22 cellular contexts compared by ENCODE assay signal in the genomic region with DNA sequence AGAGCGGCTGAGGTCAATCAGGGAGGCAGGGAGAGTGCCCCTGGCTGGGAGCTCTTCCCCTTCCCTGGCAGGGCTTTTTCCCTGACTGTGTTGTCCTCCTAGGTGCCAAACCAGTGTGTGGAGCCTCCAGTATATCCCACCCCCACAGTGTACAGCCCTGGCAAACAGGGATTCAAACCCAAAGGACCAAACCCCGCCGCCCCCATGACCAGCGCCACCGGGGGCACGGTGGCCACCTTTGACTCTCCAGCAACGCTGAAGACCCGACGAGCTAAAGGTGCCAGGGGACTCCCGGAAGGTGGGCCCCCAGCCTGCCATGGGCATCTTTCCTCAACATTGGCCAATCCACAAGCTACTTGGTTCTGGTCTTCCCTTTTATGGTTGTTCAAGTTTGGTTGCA. TPM values are rescaled to one million over a fixed set of nuclear protein-coding genes. Genes with fewer than 3 reads are reported as not detected.
DNase-seq lines count a peak whose midpoint lies in the region; ATAC-seq lines count a peak whose summit lies in the region.
"Had no signal": no experiment of that assay in that cellular context is flagged by ENCODE, and none has a peak within 500 bp of the region (broad histone marks: within the 10 kb centered on the region; RNA-seq: fewer than 3 reads in every experiment).

No MANE protein-coding gene starts in this region.

- H3K4me3 Mint-ChIP-seq in T-helper 1 cell treated with Interleukin-12 subunit alpha and Interleukin-12 subunit beta and Interleukin-4 antibody, amounts not matched to agents 30 μg/mL and 1 μg/mL, for 36 hours: no peak overlapping the region
- H3K4me3 Mint-ChIP-seq in activated T-cell treated with anti-CD3 and anti-CD28 coated beads, Interleukin-2, amount 50 U/mL, for 72 hours: no peak overlapping the region
- H3K4me3 Mint-ChIP-seq: CD14-positive monocyte; CD4-positive, alpha-beta memory T cell; CD8-positive, alpha-beta memory T cell had no signal

- peaks cover 27% of the 10 kb centered on the region for H3K36me3 ChIP-seq in NT2/D1 (ENCODE audit: insufficient read depth, insufficient read length, low read length)
- H3K36me3 ChIP-seq: BE2C had no signal

- no peak overlapping the region for H3K4me3 ChIP-seq in NT2/D1 (ENCODE audit: insufficient read length, low read depth)
- H3K4me3 ChIP-seq: A549, BLaER1 had no signal

- H3K4me1 Mint-ChIP-seq in T-helper 1 cell treated with Interleukin-12 subunit alpha and Interleukin-12 subunit beta and Interleukin-4 antibody, amounts not matched to agents 30 μg/mL and 1 μg/mL, for 36 hours (ENCODE audit: low read depth): no peaks in the 10 kb centered on the region
- H3K4me1 Mint-ChIP-seq in activated T-cell treated with anti-CD3 and anti-CD28 coated beads, Interleukin-2, amount 50 U/mL, for 72 hours (ENCODE audit: low read depth): no peaks in the 10 kb centered on the region
- H3K4me1 Mint-ChIP-seq: CD4-positive, alpha-beta memory T cell had no signal

- no peaks in the 10 kb centered on the region for H3K4me1 ChIP-seq in NT2/D1 (ENCODE audit: insufficient read depth, insufficient read length)
- H3K4me1 ChIP-seq: A549, BE2C had no signal

- H3K27ac Mint-ChIP-seq in T-helper 1 cell treated with Interleukin-12 subunit alpha and Interleukin-12 subunit beta and Interleukin-4 antibody, amounts not matched to agents 30 μg/mL and 1 μg/mL, for 36 hours: peak overlapping the region; percentile 31
- H3K27ac Mint-ChIP-seq in activated T-cell treated with anti-CD3 and anti-CD28 coated beads, Interleukin-2, amount 50 U/mL, for 72 hours: no peak overlapping the region
- H3K27ac Mint-ChIP-seq: CD4-positive, alpha-beta memory T cell had no signal

- H3K9me3 Mint-ChIP-seq in T-helper 1 cell treated with Interleukin-12 subunit alpha and Interleukin-12 subunit beta and Interleukin-4 antibody, amounts not matched to agents 30 μg/mL and 1 μg/mL, for 36 hours: peaks cover 5% of the 10 kb centered on the region
- H3K9me3 Mint-ChIP-seq in activated T-cell treated with anti-CD3 and anti-CD28 coated beads, Interleukin-2, amount 50 U/mL, for 72 hours: peaks cover 0 to 4% of the 10 kb centered on the region in 2 donors

- peaks cover 12% of the 10 kb centered on the region for H3K9me3 ChIP-seq in NT2/D1 (ENCODE audit: insufficient read depth, low read length)
- H3K9me3 ChIP-seq: BE2C had no signal

- ATAC-seq in Right ventricle myocardium inferior (peak; percentile 8), Right ventricle myocardium superior (ENCODE audit: poor library complexity) (no peak), HG02970 (IDR thresholded peaks at IDR 0.05; ENCODE audit: low FRiP score, unreplicated experiment) (no peak)
- no peak for ATAC-seq in activated T-cell treated with anti-CD3 and anti-CD28 coated beads, Interleukin-2, amount 50 U/mL, for 72 hours (replicated peaks in 1 of 2)
- ATAC-seq: A549 had no signal

- H3K27me3 Mint-ChIP-seq in T-helper 1 cell treated with Interleukin-12 subunit alpha and Interleukin-12 subunit beta and Interleukin-4 antibody, amounts not matched to agents 30 μg/mL and 1 μg/mL, for 36 hours (ENCODE audit: low read depth): no peaks in the 10 kb centered on the region
- no peaks in the 10 kb centered on the region for H3K27me3 Mint-ChIP-seq in activated T-cell treated with anti-CD3 and anti-CD28 coated beads, Interleukin-2, amount 50 U/mL, for 72 hours (ENCODE audit: low read depth)
- H3K27me3 Mint-ChIP-seq: CD4-positive, alpha-beta memory T cell; CD4-positive, CD25-positive, alpha-beta regulatory T cell; CD8-positive, alpha-beta memory T cell had no signal

- no peaks in the 10 kb centered on the region for H3K27me3 ChIP-seq in NT2/D1 (ENCODE audit: insufficient read depth, insufficient read length)
- H3K27me3 ChIP-seq: BE2C, BLaER1 had no signal

- intact Hi-C loops in Right ventricle myocardium inferior (cut with DNase I): no loop called here
- intact Hi-C loops in Right ventricle myocardium superior (cut with DNase I): no loop called here

- DNase-seq in T-helper 1 cell (no peak), Right ventricle myocardium inferior (ENCODE audit: missing footprints) (no peak), Right ventricle myocardium superior (no peak), NT2/D1 (ENCODE audit: low read depth, low spot score) (no peak)
- no peak for DNase-seq in activated T-cell treated with anti-CD3 and anti-CD28 coated beads, Interleukin-2, amount 50 U/mL, for 72 hours
- DNase-seq: AML-193; BE2C; C1 segment of cervical spinal cord; CD4-positive, alpha-beta memory T cell; CD4-positive, CD25-positive, alpha-beta regulatory T cell; CD8-positive, alpha-beta memory T cell; COR-L47; DMS 273 treated with DMSO at 0.1 percent for 48 hours; DMS153; DMS53; DMS79; GF-D8 had no signal

- H3K36me3 Mint-ChIP-seq in T-helper 1 cell treated with Interleukin-12 subunit alpha and Interleukin-12 subunit beta and Interleukin-4 antibody, amounts not matched to agents 30 μg/mL and 1 μg/mL, for 36 hours (ENCODE audit: low read depth): peaks cover 27% of the 10 kb centered on the region
- H3K36me3 Mint-ChIP-seq in activated T-cell treated with anti-CD3 and anti-CD28 coated beads, Interleukin-2, amount 50 U/mL, for 72 hours (ENCODE audit: insufficient read depth in 2 of 2): peaks cover 4 to 11% of the 10 kb centered on the region in 2 donors

- peak overlapping the region; percentile 44 for H3K9ac ChIP-seq in NT2/D1 (ENCODE audit: insufficient read length, low read depth)
- H3K9ac ChIP-seq: BLaER1 had no signal

RNA-seq across cellular contexts. Expression of gene ZNF341, which starts 25.2 kb away (rescaled TPM):
- total RNA-seq in Right ventricle myocardium inferior: 1.8 TPM
- total RNA-seq in Right ventricle myocardium superior: 1.9 TPM
- 1 to 10 TPM; 3.0 to 3.3 TPM for total RNA-seq in activated T-cell treated with anti-CD3 and anti-CD28 coated beads, Interleukin-2, amount 50 U/mL, for 72 hours

RNA-seq across cellular contexts. Expression of gene PXMP4, which starts 36.9 kb away (rescaled TPM):
- total RNA-seq in Right ventricle myocardium inferior (11.4 TPM), Right ventricle myocardium superior (11.7 TPM)
- 10 to 100 TPM; 12.8 to 16.9 TPM for total RNA-seq in activated T-cell treated with anti-CD3 and anti-CD28 coated beads, Interleukin-2, amount 50 U/mL, for 72 hours

RNA-seq across cellular contexts. Expression of gene CHMP4B, which starts 54.1 kb away (rescaled TPM):
- total RNA-seq in Right ventricle myocardium inferior (108 TPM), Right ventricle myocardium superior (101 TPM)
- 100 to 1,000 TPM; 102 to 104 TPM for total RNA-seq in activated T-cell treated with anti-CD3 and anti-CD28 coated beads, Interleukin-2, amount 50 U/mL, for 72 hours
